8 cellular contexts compared by ENCODE assay signal in genomic region chr3:184582583-184582982, GRCh38. TPM values are rescaled to one million over a fixed set of nuclear protein-coding genes. Genes with fewer than 3 reads are reported as not detected.
DNase-seq lines count a peak whose midpoint lies in the region; ATAC-seq and TF ChIP-seq lines count a peak whose summit lies in the region.

No MANE protein-coding gene starts in this region.

- peak overlapping the region; percentile 78 to 91 for H3K4me3 Mint-ChIP-seq in CD14-positive monocyte
- peak overlapping the region; percentile 55 to 72 (median 58) for H3K4me3 Mint-ChIP-seq in T-cell

- intact Hi-C loops in CD14-positive monocyte (cut with micrococcal nuclease) (loop anchor here in 1 of 2 donors (10.0 kb wide), 1 partner anchor 132 kb away; the partner anchor contains the start of gene MAGEF1), Right ventricle myocardium superior (cut with DNase I) (no loop called here), left lung (cut with DNase I) (no loop called here)

- H3K4me1 ChIP-seq in left lung: peaks cover 10 to 32% of the 10 kb centered on the region in 2 donors

- H3K4me1 Mint-ChIP-seq in CD14-positive monocyte (peaks cover 51% of the 10 kb centered on the region), T-cell (peaks cover 6 to 12% (median 9%) of the 10 kb centered on the region in 3 donors)

- no peak for TF ChIP-seq POLR2A in GM18505 (IDR thresholded peaks at IDR 0.05; ENCODE audit: borderline replicate concordance, extremely low read depth, insufficient read depth, insufficient read length)

- H3K9me3 Mint-ChIP-seq in CD14-positive monocyte (peaks cover 0 to 6% (median 0%) of the 10 kb centered on the region in 7 donors), T-cell (no peaks in the 10 kb centered on the region)

- H3K4me3 ChIP-seq in left lung: peak overlapping the region in 1 of 2 donors; percentile 43

- H3K36me3 ChIP-seq in left lung: peaks cover 0 to 24% of the 10 kb centered on the region in 2 donors

- peaks cover 25 to 47% of the 10 kb centered on the region in 2 donors for H3K36me3 Mint-ChIP-seq in CD14-positive monocyte
- H3K36me3 Mint-ChIP-seq in T-cell: no peaks in the 10 kb centered on the region

- peak overlapping the region in 1 of 2 donors; percentile 57 for H3K27ac ChIP-seq in left lung

- DNase-seq in CD14-positive monocyte (ENCODE audit: low spot score) (no peak), T-cell (no peak), Right ventricle myocardium superior (peak; percentile 76), nucleus accumbens (lab: John Stamatoyannopoulos, UW) (peak in 39 of 56 donors; percentile 5 to 65 (median 36)), left lung (no peak)

- H3K27me3 Mint-ChIP-seq in CD14-positive monocyte (ENCODE audit: low read depth in 3 of 3): peaks cover 25 to 32% (median 29%) of the 10 kb centered on the region in 3 donors
- H3K27me3 Mint-ChIP-seq in T-cell: peaks cover 17 to 38% of the 10 kb centered on the region in 2 donors

- H3K9me3 ChIP-seq in left lung: no peaks in the 10 kb centered on the region

- ATAC-seq in T-cell (replicated peaks in 1 of 4) (no peak), Right ventricle myocardium superior (ENCODE audit: poor library complexity) (peak; percentile 81), GM18505 (IDR thresholded peaks at IDR 0.05; ENCODE audit: unreplicated experiment) (no peak), GM19395 (IDR thresholded peaks at IDR 0.05; ENCODE audit: unreplicated experiment) (no peak), HG02571 (IDR thresholded peaks at IDR 0.05; ENCODE audit: unreplicated experiment) (no peak), left lung (no peak)

- POLR2A ChIA-PET in T-cell (lab: Charles Lee): no interaction called here

- TF ChIP-seq CTCF in CD14-positive monocyte (IDR thresholded peaks at IDR 0.05) (no peak), left lung (IDR thresholded peaks at IDR 0.05) (no peak)

- H3K27me3 ChIP-seq in left lung: peaks cover 0 to 24% of the 10 kb centered on the region in 2 donors

- CTCF ChIA-PET in T-cell (lab: Charles Lee): no interaction called here

- H3K27ac Mint-ChIP-seq in CD14-positive monocyte (no peak overlapping the region), T-cell (peak overlapping the region in 1 of 2 donors; percentile 39)

RNA-seq across cellular contexts. Expression of gene EPHB3, which starts 21.0 kb away (rescaled TPM):
- 1 to 10 TPM in 1 of 2 donors, under 1 TPM in 1; 0.80 to 1.2 TPM for polyA plus RNA-seq in CD14-positive monocyte
- 1 to 10 TPM in 1 of 5 donors, under 1 TPM in 4; 0.35 to 1.1 (median 0.55) TPM for total RNA-seq in T-cell
- total RNA-seq in Right ventricle myocardium superior: 2.2 TPM
- 10 to 100 TPM in 1 of 2 donors, 1 to 10 TPM in 1; 8.1 to 23.7 TPM for total RNA-seq in left lung

Comparison
In these comparisons a context has a peak if more than half of its experiments do, and no peak if none do; other contexts are left out.
1. DNase-seq: peak in Right ventricle myocardium superior (single experiment) and nucleus accumbens (39 of 56); none in CD14-positive monocyte (single experiment), T-cell (0 of 34) and left lung (0 of 2).